In the genomic region with DNA sequence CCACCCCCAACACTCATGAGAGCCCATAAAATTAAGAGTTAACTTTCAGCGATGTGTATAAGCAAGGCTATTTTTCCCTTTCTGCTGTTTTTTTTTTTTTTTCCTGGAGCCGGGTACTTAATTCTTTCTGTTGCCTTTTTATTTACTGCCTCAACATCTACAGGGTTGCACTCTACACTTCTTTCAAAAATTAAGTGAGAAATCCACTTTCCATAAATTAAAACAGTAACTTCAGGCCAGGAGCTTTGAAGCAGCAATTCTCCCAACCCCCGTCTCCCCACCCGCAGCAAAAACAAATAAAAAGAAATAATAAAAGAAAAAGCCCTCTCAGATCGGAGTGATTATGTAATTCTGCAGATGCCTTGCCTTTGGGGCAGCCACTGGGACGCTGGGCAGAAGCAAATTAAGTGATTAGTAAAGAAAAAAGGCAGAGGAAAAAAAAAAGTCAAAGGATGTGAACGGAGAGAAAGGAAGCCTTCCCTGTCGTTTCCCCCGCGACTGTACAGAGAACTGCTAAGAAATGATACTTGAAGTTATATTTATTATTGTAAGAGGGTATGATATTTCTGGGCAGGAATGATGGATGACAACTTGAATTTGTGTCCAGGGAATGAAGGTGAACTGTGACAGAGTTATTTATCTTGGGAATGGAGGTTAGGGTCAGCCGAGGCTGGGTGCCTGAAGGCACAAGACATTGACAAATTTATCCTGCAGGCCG, we compare ENCODE assay signal across 1 cellular context.
TF ChIP-seq lines count a peak whose summit lies in the region.

No MANE protein-coding gene starts in this region.

TF ChIP-seq in HEK293, 187 proteins besides CTCF, POLR2A, EP300 and RAD21 (continued from another document):
- 0 out of 2 replicates have a peak, but pooled peaks have one; percentile 8 for TF ChIP-seq PRDM4 (tag by site-specific recombination; IDR thresholded peaks at IDR 0.05)
- TF ChIP-seq ZFP69B (tag by site-specific recombination; IDR thresholded peaks at IDR 0.05): peak; percentile 56
- peak; percentile 36 for TF ChIP-seq ZBTB8A (tag by site-specific recombination; IDR thresholded peaks at IDR 0.05)
- peak; percentile 69; the same call in 1 of the 2 replicates for TF ChIP-seq MYNN (tag by site-specific recombination; IDR thresholded peaks at IDR 0.05; ENCODE audit: borderline replicate concordance)
- TF ChIP-seq ZFHX2 (tag by site-specific recombination; conservative IDR thresholded peaks at IDR 0.05): peak; percentile 2; the same call in 1 of the 2 replicates
- peak; percentile 91 for TF ChIP-seq FEZF1 (tag by site-specific recombination; IDR thresholded peaks at IDR 0.05)
- TF ChIP-seq ZBTB17 (tag by site-specific recombination; IDR thresholded peaks at IDR 0.05): no peak
- TF ChIP-seq, protein P1, sequence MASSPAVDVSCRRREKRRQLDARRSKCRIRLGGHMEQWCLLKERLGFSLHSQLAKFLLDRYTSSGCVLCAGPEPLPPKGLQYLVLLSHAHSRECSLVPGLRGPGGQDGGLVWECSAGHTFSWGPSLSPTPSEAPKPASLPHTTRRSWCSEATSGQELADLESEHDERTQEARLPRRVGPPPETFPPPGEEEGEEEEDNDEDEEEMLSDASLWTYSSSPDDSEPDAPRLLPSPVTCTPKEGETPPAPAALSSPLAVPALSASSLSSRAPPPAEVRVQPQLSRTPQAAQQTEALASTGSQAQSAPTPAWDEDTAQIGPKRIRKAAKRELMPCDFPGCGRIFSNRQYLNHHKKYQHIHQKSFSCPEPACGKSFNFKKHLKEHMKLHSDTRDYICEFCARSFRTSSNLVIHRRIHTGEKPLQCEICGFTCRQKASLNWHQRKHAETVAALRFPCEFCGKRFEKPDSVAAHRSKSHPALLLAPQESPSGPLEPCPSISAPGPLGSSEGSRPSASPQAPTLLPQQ (tag by site-specific recombination; IDR thresholded peaks at IDR 0.05): peak; percentile 56; the same call in 1 of the 2 replicates
- TF ChIP-seq ZNF248 (tag by site-specific recombination; IDR thresholded peaks at IDR 0.05): no peak
- TF ChIP-seq ZNF341 (tag by site-specific recombination; IDR thresholded peaks at IDR 0.05; ENCODE audit: low read depth): peak; percentile 44; the same call in 1 of the 2 replicates
- TF ChIP-seq ZNF211 (tag by site-specific recombination; IDR thresholded peaks at IDR 0.05; ENCODE audit: low read depth): no peak
- TF ChIP-seq ZNF146 (tag by site-specific recombination; IDR thresholded peaks at IDR 0.05): no peak
- peak; percentile 57 for TF ChIP-seq PRDM1 (tag by site-specific recombination; IDR thresholded peaks at IDR 0.05)
- 0 out of 2 replicates have a peak, but pooled peaks have one; percentile 33 for TF ChIP-seq SCRT1 (tag by site-specific recombination; IDR thresholded peaks at IDR 0.05; ENCODE audit: borderline replicate concordance)
